ENCODE assay signal across 8 cellular contexts in the genomic region with DNA sequence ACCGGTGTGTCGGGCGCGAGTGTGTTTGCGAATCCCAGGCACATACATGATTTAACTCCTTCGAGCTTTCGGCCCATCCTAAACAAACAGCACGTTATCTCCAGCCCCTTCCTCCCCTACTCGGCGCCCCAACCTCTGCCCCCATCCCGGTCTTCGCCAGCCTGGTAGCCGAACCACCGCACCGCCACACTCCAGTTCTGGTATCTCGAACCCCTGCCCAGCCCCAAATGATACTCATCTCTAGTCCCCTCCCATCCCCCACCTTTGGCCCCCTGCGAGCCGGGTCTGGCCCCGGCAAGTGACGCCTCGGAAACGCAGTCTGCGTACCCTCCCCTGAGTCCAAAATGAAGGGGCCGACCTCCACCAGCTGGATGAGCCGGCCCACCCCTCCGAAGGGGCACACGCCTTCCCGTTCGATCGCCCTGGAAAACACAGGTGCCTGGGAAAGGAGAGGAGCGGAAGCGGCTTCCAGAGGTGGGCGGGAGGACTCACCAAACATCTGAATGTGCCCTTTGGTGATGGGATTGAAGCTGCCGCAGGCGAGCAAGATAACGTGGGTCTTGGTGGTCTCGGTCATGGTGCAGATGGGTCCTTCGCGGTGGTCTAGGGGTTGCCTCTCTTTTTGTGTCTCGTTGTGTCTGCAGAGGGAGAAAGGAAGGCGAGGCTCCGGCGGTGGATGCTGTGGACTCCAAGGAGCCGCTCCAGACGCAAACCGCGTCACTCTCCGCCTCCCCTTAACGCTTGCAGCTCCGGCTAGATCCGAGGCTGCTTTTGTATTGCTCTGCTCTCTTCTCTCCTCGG. TPM values are rescaled to one million over a fixed set of nuclear protein-coding genes. Genes with fewer than 3 reads are reported as not detected.
DNase-seq lines count a peak whose midpoint lies in the region; ATAC-seq, FAIRE-seq and TF ChIP-seq lines count a peak whose summit lies in the region.

Gene NMNAT2 (minus strand): TSS at position 690 of the 801 bp plus-strand sequence. CDS start 113 bp downstream, at position 577.

- no peak for FAIRE-seq in H54 (lab: Jason Lieb, UNC)

- no peaks in the 10 kb centered on the region for H3K9me3 Mint-ChIP-seq in mesothelial cell of epicardium

- no peaks in the 10 kb centered on the region for H3K27me3 ChIP-seq in vagina

- H3K4me1 Mint-ChIP-seq in mesothelial cell of epicardium = peaks cover 22% of the 10 kb centered on the region

- no peak for TF ChIP-seq CTCF in mesothelial cell of epicardium (IDR thresholded peaks at IDR 0.05; ENCODE audit: unreplicated experiment)
- no peak for TF ChIP-seq CTCF in vagina (IDR thresholded peaks at IDR 0.05)

- no peaks in the 10 kb centered on the region for H3K9me3 ChIP-seq in vagina

- H3K36me3 ChIP-seq in vagina = no peaks in the 10 kb centered on the region

- peak; percentile 43 for DNase-seq in H54 (ENCODE audit: insufficient read length, low spot score)
- peak; percentile 33 for DNase-seq in NCI-H510A treated with DMSO at 0.1 percent for 48 hours (lab: John Stamatoyannopoulos, UW)
- DNase-seq in ecto neural progenitor cell (ENCODE audit: low spot score) = peak; percentile 70
- DNase-seq in mesothelial cell of epicardium (ENCODE audit: low spot score in 2 of 2, unreplicated experiment in 2 of 2) = peak in 1 of 2 experiments; percentile 42
- DNase-seq in vagina (ENCODE audit: extremely low spot score in 2 of 2) = no peak
- DNase-seq in ureter (ENCODE audit: low spot score) = no peak
- DNase-seq in HPDE6-E6E7 (ENCODE audit: extremely low spot score) = no peak

- H3K36me3 Mint-ChIP-seq in mesothelial cell of epicardium = no peaks in the 10 kb centered on the region

- H3K4me3 Mint-ChIP-seq in mesothelial cell of epicardium = peak within 1 kb of the TSS; percentile 82

- H3K27me3 Mint-ChIP-seq in mesothelial cell of epicardium (ENCODE audit: low read depth) = peaks cover 51% of the 10 kb centered on the region

- H3K4me3 ChIP-seq in vagina = peak within 1 kb of the TSS; percentile 31 to 38

- H3K27ac Mint-ChIP-seq in mesothelial cell of epicardium = no peak within 1 kb of the TSS

- ATAC-seq in HG03520 (IDR thresholded peaks at IDR 0.05; ENCODE audit: unreplicated experiment) = no peak

- intact Hi-C loops in vagina (cut with DNase I) = no loop called here

- TF ChIP-seq POLR2A in H54 (IDR thresholded peaks at IDR 0.05; ENCODE audit: low read depth, low read length) (no peak), vagina (IDR thresholded peaks at IDR 0.05) (no peak)

- no peak within 1 kb of the TSS for H3K27ac ChIP-seq in vagina

- H3K4me1 ChIP-seq in vagina = peaks cover 20% of the 10 kb centered on the region

RNA-seq across cellular contexts. Expression of gene NMNAT2, which starts in this region (rescaled TPM):
- total RNA-seq in mesothelial cell of epicardium (0.45 to 1.2 TPM (median 0.69 TPM) in 3 replicates), vagina (1.7 TPM), ureter (0.99 TPM)

Comparison
In these comparisons a context has a peak if more than half of its experiments do, and no peak if none do; other contexts are left out.
1. DNase-seq: peak in H54 (single experiment), NCI-H510A treated with DMSO at 0.1 percent for 48 hours (single experiment) and ecto neural progenitor cell (single experiment); none in vagina (0 of 2), ureter (single experiment) and HPDE6-E6E7 (single experiment).